In genomic region chr1:119988316-119989067, GRCh38 we compare ENCODE assay signal across 10 cellular contexts.
A peak's percentile ranks its signal among the peaks of the same experiment; 100 is the strongest.
DNase-seq lines count a peak whose midpoint lies in the region; ATAC-seq and TF ChIP-seq lines count a peak whose summit lies in the region.
"Had no signal": no experiment of that assay in that cellular context is flagged by ENCODE, and none has a peak within 500 bp of the region (broad histone marks: within the 10 kb centered on the region; RNA-seq: fewer than 3 reads in every experiment).

No MANE protein-coding gene starts in this region.

- ATAC-seq in left ventricle myocardium superior (no peak), RWPE2 (ENCODE audit: low read depth) (peak; percentile 60), foreskin keratinocyte (peak; percentile 19), upper lobe of right lung (peak; percentile 80), HG02970 (IDR thresholded peaks at IDR 0.05; ENCODE audit: low FRiP score, unreplicated experiment) (no peak)

- H3K9me3 ChIP-seq in left ventricle myocardium inferior (replicated peaks) = no peaks in the 10 kb centered on the region
- no peaks in the 10 kb centered on the region for H3K9me3 ChIP-seq in RWPE2 (ENCODE audit: severe bottlenecking)
- no peaks in the 10 kb centered on the region for H3K9me3 ChIP-seq in upper lobe of right lung

- DNase-seq in left ventricle myocardium inferior (no peak), left ventricle myocardium superior (no peak), RWPE2 (ENCODE audit: low spot score) (no peak), foreskin keratinocyte (no peak), upper lobe of right lung (no peak), iPS-NIHi11 (ENCODE audit: low spot score) (no peak), NCI-H2227 (lab: John Stamatoyannopoulos, UW; ENCODE audit: unreplicated experiment) (no peak)
- DNase-seq: C1 segment of cervical spinal cord, kidney glomerular epithelial cell had no signal

- H3K27ac ChIP-seq in left ventricle myocardium inferior (replicated peaks) (peak overlapping the region; percentile 28), RWPE2 (ENCODE audit: poor library complexity, severe bottlenecking) (peak overlapping the region; percentile 79), foreskin keratinocyte (peak overlapping the region; percentile 29), upper lobe of right lung (peak overlapping the region; percentile 27)

- TF ChIP-seq CTCF in left ventricle myocardium inferior (IDR thresholded peaks at IDR 0.05; ENCODE audit: borderline replicate concordance) (no peak), RWPE2 (IDR thresholded peaks at IDR 0.05; ENCODE audit: poor library complexity, severe bottlenecking) (no peak), foreskin keratinocyte (conservative IDR thresholded peaks at IDR 0.05) (no peak), upper lobe of right lung (IDR thresholded peaks at IDR 0.05) (no peak)

- no peak overlapping the region for H3K4me3 ChIP-seq in left ventricle myocardium inferior
- H3K4me3 ChIP-seq in RWPE2 (ENCODE audit: severe bottlenecking) = no peak overlapping the region
- no peak overlapping the region for H3K4me3 ChIP-seq in upper lobe of right lung

- peaks cover 10% of the 10 kb centered on the region for H3K36me3 ChIP-seq in left ventricle myocardium inferior
- H3K36me3 ChIP-seq in RWPE2 (ENCODE audit: low read depth) = peaks cover 15% of the 10 kb centered on the region
- peaks cover 11% of the 10 kb centered on the region for H3K36me3 ChIP-seq in upper lobe of right lung

- intact Hi-C loops in left ventricle myocardium inferior (cut with micrococcal nuclease) = no loop called here
- intact Hi-C loops in left ventricle myocardium superior (cut with micrococcal nuclease) = no loop called here
- intact Hi-C loops in upper lobe of right lung (cut with DNase I) = no loop called here

- H3K27me3 ChIP-seq in left ventricle myocardium inferior (ENCODE audit: low read depth) = no peaks in the 10 kb centered on the region
- no peaks in the 10 kb centered on the region for H3K27me3 ChIP-seq in RWPE2 (ENCODE audit: insufficient read depth, poor library complexity, severe bottlenecking)
- no peaks in the 10 kb centered on the region for H3K27me3 ChIP-seq in foreskin keratinocyte
- no peaks in the 10 kb centered on the region for H3K27me3 ChIP-seq in upper lobe of right lung

- H3K4me1 ChIP-seq in left ventricle myocardium inferior (peaks cover 13% of the 10 kb centered on the region), RWPE2 (ENCODE audit: insufficient read depth, poor library complexity, severe bottlenecking) (peaks cover 24% of the 10 kb centered on the region), foreskin keratinocyte (peaks cover 27% of the 10 kb centered on the region), upper lobe of right lung (peaks cover 18% of the 10 kb centered on the region)

Comparison
In these comparisons a context has a peak if more than half of its experiments do, and no peak if none do; other contexts are left out.
1. H3K27ac ChIP-seq: peak in every context shown above with its lines; median percentile 79 in RWPE2; 29 in foreskin keratinocyte; 28 in left ventricle myocardium inferior; 27 in upper lobe of right lung.
2. ATAC-seq: peak in RWPE2 (single experiment), foreskin keratinocyte (single experiment) and upper lobe of right lung (single experiment); none in left ventricle myocardium superior (single experiment) and HG02970 (single experiment).